1 cellular context compared by ENCODE assay signal in the genomic region with DNA sequence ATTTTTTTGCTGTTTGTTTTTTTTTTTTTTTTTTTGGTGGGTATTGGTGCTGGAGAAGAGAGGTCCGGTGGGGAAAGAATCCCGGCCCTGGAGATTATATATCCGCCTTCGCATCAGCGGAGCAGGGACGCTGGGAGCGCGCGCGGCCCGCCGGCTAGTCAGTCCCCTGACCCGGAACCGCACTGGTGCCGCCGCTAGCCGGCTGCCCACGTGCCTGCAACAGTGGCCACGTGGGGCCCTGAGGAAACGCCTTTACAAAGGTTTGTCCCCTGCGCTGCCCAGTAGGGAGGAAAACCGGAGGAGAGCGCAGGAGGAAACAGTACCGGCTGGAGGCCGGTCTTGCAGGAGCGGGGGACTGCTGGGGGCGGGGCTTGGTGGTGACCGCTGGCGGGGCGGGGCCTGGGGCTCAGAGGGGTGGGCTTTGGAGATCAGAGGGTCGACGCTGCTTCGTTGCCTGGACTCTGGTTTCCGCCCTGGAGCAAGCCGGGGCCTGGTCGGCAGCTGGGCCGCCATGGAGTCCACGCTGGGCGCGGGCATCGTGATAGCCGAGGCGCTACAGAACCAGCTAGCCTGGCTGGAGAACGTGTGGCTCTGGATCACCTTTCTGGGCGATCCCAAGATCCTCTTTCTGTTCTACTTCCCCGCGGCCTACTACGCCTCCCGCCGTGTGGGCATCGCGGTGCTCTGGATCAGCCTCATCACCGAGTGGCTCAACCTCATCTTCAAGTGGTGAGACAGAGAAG.
A peak's percentile ranks its signal among the peaks of the same experiment; 100 is the strongest.
TF ChIP-seq lines count a peak whose summit lies in the region.

A gene with protein sequence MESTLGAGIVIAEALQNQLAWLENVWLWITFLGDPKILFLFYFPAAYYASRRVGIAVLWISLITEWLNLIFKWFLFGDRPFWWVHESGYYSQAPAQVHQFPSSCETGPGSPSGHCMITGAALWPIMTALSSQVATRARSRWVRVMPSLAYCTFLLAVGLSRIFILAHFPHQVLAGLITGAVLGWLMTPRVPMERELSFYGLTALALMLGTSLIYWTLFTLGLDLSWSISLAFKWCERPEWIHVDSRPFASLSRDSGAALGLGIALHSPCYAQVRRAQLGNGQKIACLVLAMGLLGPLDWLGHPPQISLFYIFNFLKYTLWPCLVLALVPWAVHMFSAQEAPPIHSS (plus strand): TSS at position 281 of the 743 bp plus-strand sequence. CDS start 231 bp downstream, at position 512.

TF ChIP-seq in HepG2, 621 proteins besides CTCF, POLR2A, EP300 and RAD21 (continued from another document and continues in another):
- TF ChIP-seq, protein P1, sequence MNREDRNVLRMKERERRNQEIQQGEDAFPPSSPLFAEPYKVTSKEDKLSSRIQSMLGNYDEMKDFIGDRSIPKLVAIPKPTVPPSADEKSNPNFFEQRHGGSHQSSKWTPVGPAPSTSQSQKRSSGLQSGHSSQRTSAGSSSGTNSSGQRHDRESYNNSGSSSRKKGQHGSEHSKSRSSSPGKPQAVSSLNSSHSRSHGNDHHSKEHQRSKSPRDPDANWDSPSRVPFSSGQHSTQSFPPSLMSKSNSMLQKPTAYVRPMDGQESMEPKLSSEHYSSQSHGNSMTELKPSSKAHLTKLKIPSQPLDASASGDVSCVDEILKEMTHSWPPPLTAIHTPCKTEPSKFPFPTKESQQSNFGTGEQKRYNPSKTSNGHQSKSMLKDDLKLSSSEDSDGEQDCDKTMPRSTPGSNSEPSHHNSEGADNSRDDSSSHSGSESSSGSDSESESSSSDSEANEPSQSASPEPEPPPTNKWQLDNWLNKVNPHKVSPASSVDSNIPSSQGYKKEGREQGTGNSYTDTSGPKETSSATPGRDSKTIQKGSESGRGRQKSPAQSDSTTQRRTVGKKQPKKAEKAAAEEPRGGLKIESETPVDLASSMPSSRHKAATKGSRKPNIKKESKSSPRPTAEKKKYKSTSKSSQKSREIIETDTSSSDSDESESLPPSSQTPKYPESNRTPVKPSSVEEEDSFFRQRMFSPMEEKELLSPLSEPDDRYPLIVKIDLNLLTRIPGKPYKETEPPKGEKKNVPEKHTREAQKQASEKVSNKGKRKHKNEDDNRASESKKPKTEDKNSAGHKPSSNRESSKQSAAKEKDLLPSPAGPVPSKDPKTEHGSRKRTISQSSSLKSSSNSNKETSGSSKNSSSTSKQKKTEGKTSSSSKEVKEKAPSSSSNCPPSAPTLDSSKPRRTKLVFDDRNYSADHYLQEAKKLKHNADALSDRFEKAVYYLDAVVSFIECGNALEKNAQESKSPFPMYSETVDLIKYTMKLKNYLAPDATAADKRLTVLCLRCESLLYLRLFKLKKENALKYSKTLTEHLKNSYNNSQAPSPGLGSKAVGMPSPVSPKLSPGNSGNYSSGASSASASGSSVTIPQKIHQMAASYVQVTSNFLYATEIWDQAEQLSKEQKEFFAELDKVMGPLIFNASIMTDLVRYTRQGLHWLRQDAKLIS (CRISPR knock-in tag; IDR thresholded peaks at IDR 0.05) = no peak; the same call in 1 of the 2 replicates
- TF ChIP-seq RXRB (CRISPR knock-in tag; IDR thresholded peaks at IDR 0.05; ENCODE audit: borderline replicate concordance) (peak; percentile 87), CBFB (CRISPR knock-in tag; IDR thresholded peaks at IDR 0.05) (peak; percentile 94), ZNF44 (CRISPR knock-in tag; IDR thresholded peaks at IDR 0.05) (peak; percentile 89), ELF3 (CRISPR knock-in tag; IDR thresholded peaks at IDR 0.05) (peak; percentile 99), ZNF768 (CRISPR knock-in tag; IDR thresholded peaks at IDR 0.05) (peak; percentile 78; the same call in 1 of the 2 replicates), EHMT2 (IDR thresholded peaks at IDR 0.05; ENCODE audit: borderline replicate concordance, low read depth, low read length) (no peak), ZNF644 (CRISPR knock-in tag; IDR thresholded peaks at IDR 0.05; ENCODE audit: low read depth) (no peak), SP4 (CRISPR knock-in tag; IDR thresholded peaks at IDR 0.05) (peak; percentile 92), PHB2 (IDR thresholded peaks at IDR 0.05; ENCODE audit: partially characterized antibody) (no peak), HOXA3 (CRISPR knock-in tag; IDR thresholded peaks at IDR 0.05) (peak; percentile 97), CENPT (CRISPR knock-in tag; IDR thresholded peaks at IDR 0.05; ENCODE audit: low read depth) (no peak), HCFC1 (IDR thresholded peaks at IDR 0.05; ENCODE audit: low read depth, low read length) (peak; percentile 75), SRSF1 (optimal IDR thresholded peaks at IDR 0.05; ENCODE audit: low read depth, low read length) (peak; percentile 15), ZNF350 (CRISPR knock-in tag; IDR thresholded peaks at IDR 0.05; ENCODE audit: borderline replicate concordance, low read depth) (peak; percentile 98), STAT5B (CRISPR knock-in tag; IDR thresholded peaks at IDR 0.05) (0 out of 2 replicates have a peak, but pooled peaks have one; percentile 53), ZNF180 (CRISPR knock-in tag; IDR thresholded peaks at IDR 0.05; ENCODE audit: borderline replicate concordance, low read depth) (no peak), KDM1A (CRISPR knock-in tag; IDR thresholded peaks at IDR 0.05) (peak; percentile 74; the same call in 1 of the 2 replicates), ARNTL (CRISPR knock-in tag; IDR thresholded peaks at IDR 0.05) (peak; percentile 100), RBFOX2 (IDR thresholded peaks at IDR 0.05; ENCODE audit: low read depth, low read length) (peak; percentile 94), KMT2A (CRISPR knock-in tag; IDR thresholded peaks at IDR 0.05) (peak; percentile 89), BRD4 (CRISPR knock-in tag; IDR thresholded peaks at IDR 0.05) (peak; percentile 84), SAFB2 (CRISPR knock-in tag; IDR thresholded peaks at IDR 0.05; ENCODE audit: borderline replicate concordance, low read depth) (peak; percentile 95), AKAP8 (CRISPR knock-in tag; IDR thresholded peaks at IDR 0.05) (peak; percentile 94), SMAD1 (CRISPR knock-in tag; IDR thresholded peaks at IDR 0.05; ENCODE audit: borderline replicate concordance, low read depth) (peak; percentile 72)
- TF ChIP-seq, protein P2, sequence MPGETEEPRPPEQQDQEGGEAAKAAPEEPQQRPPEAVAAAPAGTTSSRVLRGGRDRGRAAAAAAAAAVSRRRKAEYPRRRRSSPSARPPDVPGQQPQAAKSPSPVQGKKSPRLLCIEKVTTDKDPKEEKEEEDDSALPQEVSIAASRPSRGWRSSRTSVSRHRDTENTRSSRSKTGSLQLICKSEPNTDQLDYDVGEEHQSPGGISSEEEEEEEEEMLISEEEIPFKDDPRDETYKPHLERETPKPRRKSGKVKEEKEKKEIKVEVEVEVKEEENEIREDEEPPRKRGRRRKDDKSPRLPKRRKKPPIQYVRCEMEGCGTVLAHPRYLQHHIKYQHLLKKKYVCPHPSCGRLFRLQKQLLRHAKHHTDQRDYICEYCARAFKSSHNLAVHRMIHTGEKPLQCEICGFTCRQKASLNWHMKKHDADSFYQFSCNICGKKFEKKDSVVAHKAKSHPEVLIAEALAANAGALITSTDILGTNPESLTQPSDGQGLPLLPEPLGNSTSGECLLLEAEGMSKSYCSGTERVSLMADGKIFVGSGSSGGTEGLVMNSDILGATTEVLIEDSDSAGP (CRISPR knock-in tag; IDR thresholded peaks at IDR 0.05; ENCODE audit: borderline replicate concordance) = peak; percentile 96
- TF ChIP-seq, protein P3, sequence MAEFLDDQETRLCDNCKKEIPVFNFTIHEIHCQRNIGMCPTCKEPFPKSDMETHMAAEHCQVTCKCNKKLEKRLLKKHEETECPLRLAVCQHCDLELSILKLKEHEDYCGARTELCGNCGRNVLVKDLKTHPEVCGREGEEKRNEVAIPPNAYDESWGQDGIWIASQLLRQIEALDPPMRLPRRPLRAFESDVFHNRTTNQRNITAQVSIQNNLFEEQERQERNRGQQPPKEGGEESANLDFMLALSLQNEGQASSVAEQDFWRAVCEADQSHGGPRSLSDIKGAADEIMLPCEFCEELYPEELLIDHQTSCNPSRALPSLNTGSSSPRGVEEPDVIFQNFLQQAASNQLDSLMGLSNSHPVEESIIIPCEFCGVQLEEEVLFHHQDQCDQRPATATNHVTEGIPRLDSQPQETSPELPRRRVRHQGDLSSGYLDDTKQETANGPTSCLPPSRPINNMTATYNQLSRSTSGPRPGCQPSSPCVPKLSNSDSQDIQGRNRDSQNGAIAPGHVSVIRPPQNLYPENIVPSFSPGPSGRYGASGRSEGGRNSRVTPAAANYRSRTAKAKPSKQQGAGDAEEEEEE (CRISPR knock-in tag; IDR thresholded peaks at IDR 0.05; ENCODE audit: borderline replicate concordance) = peak; percentile 93; the same call in 1 of the 2 replicates
- TF ChIP-seq, protein P4, sequence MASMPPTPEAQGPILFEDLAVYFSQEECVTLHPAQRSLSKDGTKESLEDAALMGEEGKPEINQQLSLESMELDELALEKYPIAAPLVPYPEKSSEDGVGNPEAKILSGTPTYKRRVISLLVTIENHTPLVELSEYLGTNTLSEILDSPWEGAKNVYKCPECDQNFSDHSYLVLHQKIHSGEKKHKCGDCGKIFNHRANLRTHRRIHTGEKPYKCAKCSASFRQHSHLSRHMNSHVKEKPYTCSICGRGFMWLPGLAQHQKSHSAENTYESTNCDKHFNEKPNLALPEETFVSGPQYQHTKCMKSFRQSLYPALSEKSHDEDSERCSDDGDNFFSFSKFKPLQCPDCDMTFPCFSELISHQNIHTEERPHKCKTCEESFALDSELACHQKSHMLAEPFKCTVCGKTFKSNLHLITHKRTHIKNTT (CRISPR knock-in tag; IDR thresholded peaks at IDR 0.05) = no peak
- TF ChIP-seq, protein P5, sequence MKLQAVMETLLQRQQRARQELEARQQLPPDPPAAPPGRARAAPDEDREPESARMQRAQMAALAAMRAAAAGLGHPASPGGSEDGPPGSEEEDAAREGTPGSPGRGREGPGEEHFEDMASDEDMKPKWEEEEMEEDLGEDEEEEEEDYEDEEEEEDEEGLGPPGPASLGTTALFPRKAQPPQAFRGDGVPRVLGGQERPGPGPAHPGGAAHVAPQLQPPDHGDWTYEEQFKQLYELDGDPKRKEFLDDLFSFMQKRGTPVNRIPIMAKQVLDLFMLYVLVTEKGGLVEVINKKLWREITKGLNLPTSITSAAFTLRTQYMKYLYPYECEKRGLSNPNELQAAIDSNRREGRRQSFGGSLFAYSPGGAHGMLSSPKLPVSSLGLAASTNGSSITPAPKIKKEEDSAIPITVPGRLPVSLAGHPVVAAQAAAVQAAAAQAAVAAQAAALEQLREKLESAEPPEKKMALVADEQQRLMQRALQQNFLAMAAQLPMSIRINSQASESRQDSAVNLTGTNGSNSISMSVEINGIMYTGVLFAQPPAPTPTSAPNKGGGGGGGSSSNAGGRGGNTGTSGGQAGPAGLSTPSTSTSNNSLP (IDR thresholded peaks at IDR 0.05; ENCODE audit: low read depth, low read length) = 0 out of 2 replicates have a peak, but pooled peaks have one; percentile 5
- TF ChIP-seq, protein P6, sequence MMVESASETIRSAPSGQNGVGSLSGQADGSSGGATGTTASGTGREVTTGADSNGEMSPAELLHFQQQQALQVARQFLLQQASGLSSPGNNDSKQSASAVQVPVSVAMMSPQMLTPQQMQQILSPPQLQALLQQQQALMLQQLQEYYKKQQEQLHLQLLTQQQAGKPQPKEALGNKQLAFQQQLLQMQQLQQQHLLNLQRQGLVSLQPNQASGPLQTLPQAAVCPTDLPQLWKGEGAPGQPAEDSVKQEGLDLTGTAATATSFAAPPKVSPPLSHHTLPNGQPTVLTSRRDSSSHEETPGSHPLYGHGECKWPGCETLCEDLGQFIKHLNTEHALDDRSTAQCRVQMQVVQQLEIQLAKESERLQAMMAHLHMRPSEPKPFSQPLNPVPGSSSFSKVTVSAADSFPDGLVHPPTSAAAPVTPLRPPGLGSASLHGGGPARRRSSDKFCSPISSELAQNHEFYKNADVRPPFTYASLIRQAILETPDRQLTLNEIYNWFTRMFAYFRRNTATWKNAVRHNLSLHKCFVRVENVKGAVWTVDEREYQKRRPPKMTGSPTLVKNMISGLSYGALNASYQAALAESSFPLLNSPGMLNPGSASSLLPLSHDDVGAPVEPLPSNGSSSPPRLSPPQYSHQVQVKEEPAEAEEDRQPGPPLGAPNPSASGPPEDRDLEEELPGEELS (CRISPR knock-in tag; IDR thresholded peaks at IDR 0.05) = peak; percentile 82
- TF ChIP-seq, protein P7, sequence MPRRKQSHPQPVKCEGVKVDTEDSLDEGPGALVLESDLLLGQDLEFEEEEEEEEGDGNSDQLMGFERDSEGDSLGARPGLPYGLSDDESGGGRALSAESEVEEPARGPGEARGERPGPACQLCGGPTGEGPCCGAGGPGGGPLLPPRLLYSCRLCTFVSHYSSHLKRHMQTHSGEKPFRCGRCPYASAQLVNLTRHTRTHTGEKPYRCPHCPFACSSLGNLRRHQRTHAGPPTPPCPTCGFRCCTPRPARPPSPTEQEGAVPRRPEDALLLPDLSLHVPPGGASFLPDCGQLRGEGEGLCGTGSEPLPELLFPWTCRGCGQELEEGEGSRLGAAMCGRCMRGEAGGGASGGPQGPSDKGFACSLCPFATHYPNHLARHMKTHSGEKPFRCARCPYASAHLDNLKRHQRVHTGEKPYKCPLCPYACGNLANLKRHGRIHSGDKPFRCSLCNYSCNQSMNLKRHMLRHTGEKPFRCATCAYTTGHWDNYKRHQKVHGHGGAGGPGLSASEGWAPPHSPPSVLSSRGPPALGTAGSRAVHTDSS (CRISPR knock-in tag; conservative IDR thresholded peaks at IDR 0.05) = no peak
- TF ChIP-seq, protein P8, sequence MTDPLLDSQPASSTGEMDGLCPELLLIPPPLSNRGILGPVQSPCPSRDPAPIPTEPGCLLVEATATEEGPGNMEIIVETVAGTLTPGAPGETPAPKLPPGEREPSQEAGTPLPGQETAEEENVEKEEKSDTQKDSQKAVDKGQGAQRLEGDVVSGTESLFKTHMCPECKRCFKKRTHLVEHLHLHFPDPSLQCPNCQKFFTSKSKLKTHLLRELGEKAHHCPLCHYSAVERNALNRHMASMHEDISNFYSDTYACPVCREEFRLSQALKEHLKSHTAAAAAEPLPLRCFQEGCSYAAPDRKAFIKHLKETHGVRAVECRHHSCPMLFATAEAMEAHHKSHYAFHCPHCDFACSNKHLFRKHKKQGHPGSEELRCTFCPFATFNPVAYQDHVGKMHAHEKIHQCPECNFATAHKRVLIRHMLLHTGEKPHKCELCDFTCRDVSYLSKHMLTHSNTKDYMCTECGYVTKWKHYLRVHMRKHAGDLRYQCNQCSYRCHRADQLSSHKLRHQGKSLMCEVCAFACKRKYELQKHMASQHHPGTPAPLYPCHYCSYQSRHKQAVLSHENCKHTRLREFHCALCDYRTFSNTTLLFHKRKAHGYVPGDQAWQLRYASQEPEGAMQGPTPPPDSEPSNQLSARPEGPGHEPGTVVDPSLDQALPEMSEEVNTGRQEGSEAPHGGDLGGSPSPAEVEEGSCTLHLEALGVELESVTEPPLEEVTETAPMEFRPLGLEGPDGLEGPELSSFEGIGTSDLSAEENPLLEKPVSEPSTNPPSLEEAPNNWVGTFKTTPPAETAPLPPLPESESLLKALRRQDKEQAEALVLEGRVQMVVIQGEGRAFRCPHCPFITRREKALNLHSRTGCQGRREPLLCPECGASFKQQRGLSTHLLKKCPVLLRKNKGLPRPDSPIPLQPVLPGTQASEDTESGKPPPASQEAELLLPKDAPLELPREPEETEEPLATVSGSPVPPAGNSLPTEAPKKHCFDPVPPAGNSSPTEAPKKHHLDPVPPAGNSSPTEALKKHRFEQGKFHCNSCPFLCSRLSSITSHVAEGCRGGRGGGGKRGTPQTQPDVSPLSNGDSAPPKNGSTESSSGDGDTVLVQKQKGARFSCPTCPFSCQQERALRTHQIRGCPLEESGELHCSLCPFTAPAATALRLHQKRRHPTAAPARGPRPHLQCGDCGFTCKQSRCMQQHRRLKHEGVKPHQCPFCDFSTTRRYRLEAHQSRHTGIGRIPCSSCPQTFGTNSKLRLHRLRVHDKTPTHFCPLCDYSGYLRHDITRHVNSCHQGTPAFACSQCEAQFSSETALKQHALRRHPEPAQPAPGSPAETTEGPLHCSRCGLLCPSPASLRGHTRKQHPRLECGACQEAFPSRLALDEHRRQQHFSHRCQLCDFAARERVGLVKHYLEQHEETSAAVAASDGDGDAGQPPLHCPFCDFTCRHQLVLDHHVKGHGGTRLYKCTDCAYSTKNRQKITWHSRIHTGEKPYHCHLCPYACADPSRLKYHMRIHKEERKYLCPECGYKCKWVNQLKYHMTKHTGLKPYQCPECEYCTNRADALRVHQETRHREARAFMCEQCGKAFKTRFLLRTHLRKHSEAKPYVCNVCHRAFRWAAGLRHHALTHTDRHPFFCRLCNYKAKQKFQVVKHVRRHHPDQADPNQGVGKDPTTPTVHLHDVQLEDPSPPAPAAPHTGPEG (CRISPR knock-in tag; IDR thresholded peaks at IDR 0.05) = peak; percentile 85
